In the genomic region with DNA sequence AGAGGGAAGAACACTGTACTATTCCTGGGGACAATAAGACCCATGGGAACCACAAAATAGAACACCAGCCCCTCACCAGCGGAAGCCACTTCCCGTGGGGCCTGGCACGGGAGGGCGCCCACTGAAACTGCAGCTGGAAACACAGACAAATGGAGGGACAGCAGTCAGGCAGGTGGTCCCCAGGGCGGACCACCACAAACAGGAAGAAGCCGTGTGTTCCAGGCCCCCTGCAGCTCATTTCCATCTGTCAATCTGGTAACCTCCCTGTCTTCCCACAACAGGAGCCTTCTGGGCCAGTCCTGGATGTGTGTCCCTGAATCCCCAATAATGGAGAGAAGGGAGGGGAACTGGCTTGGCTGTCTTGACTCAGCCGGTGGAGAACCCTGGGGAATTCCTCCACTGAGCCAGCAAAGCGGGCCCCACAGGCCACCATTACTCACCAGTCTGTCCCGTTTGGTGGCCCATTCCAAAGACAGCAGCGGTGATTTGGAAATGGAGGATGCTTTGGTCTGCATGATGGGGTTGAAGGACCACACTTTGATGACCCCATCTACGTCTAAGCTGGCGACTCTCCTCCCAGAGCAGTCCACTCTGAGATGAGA, we compare ENCODE assay signal across 19 cellular contexts. TPM values are rescaled to one million over a fixed set of nuclear protein-coding genes. Genes with fewer than 3 reads are reported as not detected.
DNase-seq lines count a peak whose midpoint lies in the region; TF ChIP-seq lines count a peak whose summit lies in the region.
"Had no signal": no experiment of that assay in that cellular context is flagged by ENCODE, and none has a peak within 500 bp of the region (broad histone marks: within the 10 kb centered on the region; RNA-seq: fewer than 3 reads in every experiment).

No MANE protein-coding gene starts in this region.

- H3K9me2 ChIP-seq in GM23248 (ENCODE audit: insufficient read depth) = no peaks in the 10 kb centered on the region

- no peaks in the 10 kb centered on the region for H3F3A ChIP-seq in GM23248 (ENCODE audit: insufficient read depth)

- H3K4me3 ChIP-seq in GM23248 (no peak overlapping the region), mammary epithelial cell (replicated peaks in 1 of 3; ENCODE audit: insufficient read depth in 1 of 3, low read depth in 2 of 3, low read length in 3 of 3) (no peak overlapping the region), mesenchymal stem cell (ENCODE audit: insufficient read depth in 1 of 2, low read depth in 1 of 2, low read length in 2 of 2) (no peak overlapping the region)
- H3K4me3 ChIP-seq: spleen, suprapubic skin had no signal

- H2AFZ ChIP-seq in GM23248 (no peak overlapping the region), mammary epithelial cell (ENCODE audit: low read depth, low read length) (no peak overlapping the region), mesenchymal stem cell (ENCODE audit: low read depth, low read length) (no peak overlapping the region)

- H2AK5ac ChIP-seq in mesenchymal stem cell (ENCODE audit: low read length, severe bottlenecking) = peak overlapping the region; percentile 5

- no TSS peak for BruUV-seq in mammary epithelial cell (replicated peaks; lab: Mats Ljungman, UMichigan)

- dilution Hi-C loops in mammary epithelial cell (cut with HindIII; ENCODE audit: low sequenced_read_pairs) = no loop called here

- H3K18ac ChIP-seq in mesenchymal stem cell (ENCODE audit: low read depth in 1 of 2, low read length in 2 of 2) = peak overlapping the region in 1 of 2 experiments; percentile 28

- H3K79me2 ChIP-seq in GM23248 (ENCODE audit: insufficient read depth) (no peaks in the 10 kb centered on the region), mammary epithelial cell (ENCODE audit: insufficient read depth, low read length) (peaks cover 3% of the 10 kb centered on the region)

- peaks cover 41% of the 10 kb centered on the region for H3K79me1 ChIP-seq in mesenchymal stem cell (replicated peaks; ENCODE audit: low read length, poor library complexity, severe bottlenecking)

- no peaks in the 10 kb centered on the region for H3K9me3 Mint-ChIP-seq in immature natural killer cell
- H3K9me3 Mint-ChIP-seq: activated CD4-positive, alpha-beta memory T cell treated with anti-CD3 and anti-CD28 coated beads for 36 hours; activated naive CD4-positive, alpha-beta T cell treated with anti-CD3 and anti-CD28 coated beads, Interleukin-2, amount 50 U/mL, for 72 hours had no signal

- H3K4me1 ChIP-seq in GM23248 (ENCODE audit: insufficient read depth) (peaks cover 14% of the 10 kb centered on the region; the same call in 1 of the 2 replicates), mammary epithelial cell (ENCODE audit: insufficient read depth, low read length) (peaks cover 44% of the 10 kb centered on the region), mesenchymal stem cell (ENCODE audit: control insufficient read depth, insufficient read depth, low read depth, low read length) (peaks cover 34% of the 10 kb centered on the region)
- H3K4me1 ChIP-seq: spleen had no signal

- no peaks in the 10 kb centered on the region for H3K27me3 Mint-ChIP-seq in immature natural killer cell (ENCODE audit: low read depth in 3 of 3)
- H3K27me3 Mint-ChIP-seq: activated CD4-positive, alpha-beta memory T cell treated with anti-CD3 and anti-CD28 coated beads for 36 hours had no signal

- in situ Hi-C loops in GM23248 (cut with MboI) (loop anchor here (25.0 kb wide), 1 partner anchor 532 kb away; no protein-coding TSS in a partner anchor), mammary epithelial cell (cut with MboI; ENCODE audit: low sequenced_read_pairs in 2 of 2) (no loop called here)

- H3K14ac ChIP-seq in mesenchymal stem cell (ENCODE audit: low read length in 2 of 2) = no peak overlapping the region

- no peak overlapping the region for H2BK15ac ChIP-seq in mesenchymal stem cell (ENCODE audit: low read depth, poor library complexity, severe bottlenecking)

- H3K9me3 ChIP-seq in GM23248 (ENCODE audit: low read depth) = no peaks in the 10 kb centered on the region
- no peaks in the 10 kb centered on the region for H3K9me3 ChIP-seq in mammary epithelial cell (replicated peaks; ENCODE audit: insufficient read depth, low read length)
- H3K9me3 ChIP-seq in mesenchymal stem cell (ENCODE audit: control insufficient read depth, low read length) = no peaks in the 10 kb centered on the region
- H3K9me3 ChIP-seq: spleen, suprapubic skin had no signal

- H3K4me2 ChIP-seq in GM23248 (ENCODE audit: unreplicated experiment) (no peak overlapping the region), mammary epithelial cell (ENCODE audit: insufficient read depth, low read depth, low read length) (no peak overlapping the region), mesenchymal stem cell (ENCODE audit: low read length, poor library complexity, severe bottlenecking) (no peak overlapping the region)

- peaks cover 32 to 67% (median 54%) of the 10 kb centered on the region in 3 donors for H3K36me3 Mint-ChIP-seq in immature natural killer cell

- TF ChIP-seq CTCF in mammary epithelial cell (conservative IDR thresholded peaks at IDR 0.05 in 1 of 2, IDR thresholded peaks at IDR 0.05 in 1 of 2; ENCODE audit: extremely low read depth in 1 of 2, insufficient read depth in 1 of 2, low read depth in 1 of 2, low read length in 2 of 2) = no peak

- H3K4ac ChIP-seq in mesenchymal stem cell (ENCODE audit: low read depth in 1 of 2, low read length in 2 of 2) = no peak overlapping the region

- no peaks in the 10 kb centered on the region for H4K20me1 ChIP-seq in GM23248 (ENCODE audit: insufficient read depth)
- H4K20me1 ChIP-seq in mammary epithelial cell (ENCODE audit: insufficient read depth, low read length) = no peaks in the 10 kb centered on the region

- intact Hi-C loops in mammary epithelial cell (cut with micrococcal nuclease) = no loop called here

- WGBS in GM23248 (ENCODE audit: low coverage in 1 of 2, low lambda C conversion rate in 2 of 2, missing lambda C conversion rate in 2 of 2), 2 experiments = 87 to 91% methylated on average over 12 of the region's 12 CpGs
- WGBS in mammary epithelial cell (ENCODE audit: low coverage, missing lambda C conversion rate) = 78% methylated on average over 12 of the region's 12 CpGs
- WGBS in mesenchymal stem cell = 91% methylated on average over 10 of the region's 12 CpGs

- H4K8ac ChIP-seq in mesenchymal stem cell (ENCODE audit: low read length) = no peak overlapping the region

- no peak overlapping the region for H3K23ac ChIP-seq in mesenchymal stem cell (ENCODE audit: low read length in 2 of 2)

- H2BK5ac ChIP-seq in mesenchymal stem cell (ENCODE audit: low read depth, low read length, poor library complexity, severe bottlenecking) = peak overlapping the region; percentile 93

- no peak overlapping the region for H4K91ac ChIP-seq in mesenchymal stem cell (ENCODE audit: low read length)

- CTCF ChIA-PET in mammary epithelial cell (lab: Charles Lee; ENCODE audit: low non-redundant PET) = interaction anchor here (0.6 kb wide), 1 partner anchor 17 kb away, joined by 3 read pairs; no protein-coding TSS in a partner anchor

- H3K4me1 Mint-ChIP-seq in immature natural killer cell = no peaks in the 10 kb centered on the region

- H3K9ac ChIP-seq in GM23248 (no peak overlapping the region), mammary epithelial cell (ENCODE audit: insufficient read depth, low read length) (no peak overlapping the region), mesenchymal stem cell (ENCODE audit: low read length) (no peak overlapping the region)

- DNase-seq in AG20443 (ENCODE audit: low spot score) (peak; percentile 39), GM23248 (peak; percentile 39), mammary epithelial cell (peak; percentile 39), mesenchymal stem cell (peak; percentile 29), NCI-H187 (lab: John Stamatoyannopoulos, UW) (no peak), immature natural killer cell (no peak), nucleus accumbens (lab: John Stamatoyannopoulos, UW) (no peak)
- DNase-seq: activated CD4-positive, alpha-beta memory T cell treated with anti-CD3 and anti-CD28 coated beads for 36 hours; cortex of kidney; NCI-H1105 treated with DMSO at 0.1 percent for 48 hours; NCI-H748 treated with DMSO at 0.1 percent for 48 hours; OCI-M1; spleen; T-helper 2 cell had no signal

- no peak overlapping the region for H3K4me3 Mint-ChIP-seq in immature natural killer cell
- H3K4me3 Mint-ChIP-seq: activated CD4-positive, alpha-beta memory T cell treated with anti-CD3 and anti-CD28 coated beads for 36 hours had no signal

- H3K27ac Mint-ChIP-seq in immature natural killer cell = no peak overlapping the region
- H3K27ac Mint-ChIP-seq: activated CD4-positive, alpha-beta memory T cell treated with anti-CD3 and anti-CD28 coated beads for 36 hours had no signal

- H3K27ac ChIP-seq in GM23248 (peak overlapping the region; percentile 61; the same call in 1 of the 2 replicates), mammary epithelial cell (ENCODE audit: insufficient read depth, low read depth, low read length) (peak overlapping the region; percentile 68), mesenchymal stem cell (ENCODE audit: low read length, poor library complexity, severe bottlenecking) (peak overlapping the region; percentile 95)
- H3K27ac ChIP-seq: spleen, suprapubic skin had no signal

- no peak overlapping the region for H2BK120ac ChIP-seq in mesenchymal stem cell (ENCODE audit: low read depth, low read length)

- peak overlapping the region in 1 of 2 experiments; percentile 7 for H2BK12ac ChIP-seq in mesenchymal stem cell (ENCODE audit: low read length in 2 of 2)

- H3K27me3 ChIP-seq in GM23248 (replicated peaks; ENCODE audit: insufficient read depth) (no peaks in the 10 kb centered on the region), mammary epithelial cell (ENCODE audit: insufficient read depth, low read length) (no peaks in the 10 kb centered on the region), mesenchymal stem cell (ENCODE audit: control insufficient read depth in 1 of 2, insufficient read depth in 1 of 2, low read length in 2 of 2) (no peaks in the 10 kb centered on the region)
- H3K27me3 ChIP-seq: spleen, suprapubic skin had no signal

- 0 out of 2 replicates have a peak, but pooled peaks cover 4% of the 10 kb centered on the region for H3K36me3 ChIP-seq in GM23248 (ENCODE audit: low read depth)
- H3K36me3 ChIP-seq in mammary epithelial cell (ENCODE audit: insufficient read depth, low read length) = peaks cover 12% of the 10 kb centered on the region
- H3K36me3 ChIP-seq in mesenchymal stem cell (ENCODE audit: control insufficient read depth in 1 of 2, insufficient read depth in 2 of 2, low read depth in 1 of 2, low read length in 2 of 2) = peaks cover 54 to 68% of the 10 kb centered on the region in 2 experiments

RNA-seq across cellular contexts. Expression of a gene that starts 16.7 kb away (rescaled TPM):
- 3.4 and 8.3 TPM in 2 replicates for total RNA-seq in GM23248 (2014; rRNA removed; shearing (Covaris generic))
- polyA plus RNA-seq in GM23248 (2016; fragmentation: Nextera tagmentation; extraction: Ambion mirVana) (4.1 and 5.4 TPM in 2 replicates), mammary epithelial cell (17.5 TPM), immature natural killer cell (1 to 10 TPM; 2.1 to 5.8 (median 3.2) TPM)
- total RNA-seq in mammary epithelial cell = 10 to 100 TPM; 31.5 to 33.8 TPM
- polyA minus RNA-seq in mammary epithelial cell = 14.5 TPM
- 4.2 TPM for polyA plus RNA-seq in mesenchymal stem cell (2013, experiment 1 of 2)
- 4.1 TPM for polyA plus RNA-seq in mesenchymal stem cell (2013, experiment 2 of 2)

RNA-seq across cellular contexts. Expression of a gene that starts 24.1 kb away (rescaled TPM):
- 37.3 and 40.4 TPM in 2 replicates for total RNA-seq in GM23248 (2014; rRNA removed; shearing (Covaris generic))
- polyA plus RNA-seq in GM23248 (2016; fragmentation: Nextera tagmentation; extraction: Ambion mirVana) = 38.3 and 38.7 TPM in 2 replicates
- total RNA-seq in mammary epithelial cell = 10 to 100 TPM; 45.2 to 55.8 TPM
- 50.3 TPM for polyA plus RNA-seq in mammary epithelial cell
- 47.7 TPM for polyA minus RNA-seq in mammary epithelial cell
- 23.2 TPM for polyA plus RNA-seq in mesenchymal stem cell (2013, experiment 1 of 2)
- polyA plus RNA-seq in mesenchymal stem cell (2013, experiment 2 of 2) = 23.5 TPM
- polyA plus RNA-seq in immature natural killer cell = 10 to 100 TPM; 34.8 to 54.7 (median 53.1) TPM

RNA-seq across cellular contexts. Expression of a gene that starts 39.0 kb away (rescaled TPM):
- total RNA-seq in GM23248 (2014; rRNA removed; shearing (Covaris generic)) = not detected in 2 replicates
- polyA plus RNA-seq in GM23248 (2016; fragmentation: Nextera tagmentation; extraction: Ambion mirVana) = not detected in 2 replicates
- total RNA-seq in mammary epithelial cell = not detected
- polyA plus RNA-seq in mammary epithelial cell = not detected
- not detected for polyA minus RNA-seq in mammary epithelial cell
- not detected for polyA plus RNA-seq in mesenchymal stem cell (2013, experiment 1 of 2)
- not detected for polyA plus RNA-seq in mesenchymal stem cell (2013, experiment 2 of 2)
- not detected for polyA plus RNA-seq in immature natural killer cell
- total RNA-seq: activated CD4-positive, alpha-beta memory T cell treated with anti-CD3 and anti-CD28 coated beads for 36 hours; activated naive CD4-positive, alpha-beta T cell treated with anti-CD3 and anti-CD28 coated beads, Interleukin-2, amount 50 U/mL, for 72 hours; H1; SK-MEL-5; spleen had no signal
- polyA plus RNA-seq: H1, liver, spleen had no signal

RNA-seq across cellular contexts. Expression of a gene that starts 46.7 kb away (rescaled TPM):
- total RNA-seq in GM23248 (2014; rRNA removed; shearing (Covaris generic)) = 1.6 and 4.4 TPM in 2 replicates
- 6.1 and 6.5 TPM in 2 replicates for polyA plus RNA-seq in GM23248 (2016; fragmentation: Nextera tagmentation; extraction: Ambion mirVana)
- 1 to 10 TPM in 1 of 2 donors, not detected in 1; 1.0 TPM for total RNA-seq in mammary epithelial cell
- not detected for polyA plus RNA-seq in mammary epithelial cell
- not detected for polyA minus RNA-seq in mammary epithelial cell
- 3.2 TPM for polyA plus RNA-seq in mesenchymal stem cell (2013, experiment 1 of 2)
- polyA plus RNA-seq in mesenchymal stem cell (2013, experiment 2 of 2) = 3.7 TPM
- 10 to 100 TPM; 14.5 to 47.5 (median 17.6) TPM for polyA plus RNA-seq in immature natural killer cell
- total RNA-seq: H1 had no signal
- polyA plus RNA-seq: H1 had no signal

Comparison
In these comparisons a context has a peak if more than half of its experiments do, and no peak if none do; other contexts are left out.
1. DNase-seq: peak in AG20443 (single experiment), GM23248 (single experiment), mammary epithelial cell (single experiment) and mesenchymal stem cell (single experiment); none in NCI-H187 (0 of 2), immature natural killer cell (0 of 3) and nucleus accumbens (0 of 56).
2. Peak in every context shown above with its lines, with median percentiles within 50 percentile points of each other: H3K27ac ChIP-seq.